In the genomic region with DNA sequence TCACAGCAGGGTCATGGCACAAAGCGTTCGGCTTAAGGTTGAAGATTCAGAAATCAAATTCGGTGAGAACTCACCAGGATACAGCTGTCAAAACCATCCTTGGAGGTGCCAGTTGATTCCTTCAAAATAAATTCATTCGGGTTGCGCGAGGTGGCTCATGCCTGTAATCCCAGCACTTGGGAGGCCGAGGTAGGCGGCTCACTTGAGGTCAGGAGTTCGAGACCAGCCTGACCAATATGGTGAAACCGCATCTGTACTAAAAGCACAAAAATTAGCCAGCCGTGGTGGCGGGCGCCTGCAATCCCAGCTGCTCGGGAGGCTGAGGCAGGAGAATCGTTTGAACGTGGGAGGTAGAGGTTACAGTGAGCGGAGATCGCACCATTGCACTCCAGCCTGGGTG, we compare ENCODE assay signal across 2 cellular contexts.
TF ChIP-seq lines count a peak whose summit lies in the region.

No MANE protein-coding gene starts in this region.

TF ChIP-seq in WTC11, 78 proteins besides CTCF, POLR2A, EP300 and RAD21 (continues in another document):
- no peak for TF ChIP-seq TP53 (CRISPR knock-in tag; IDR thresholded peaks at IDR 0.05)
- TF ChIP-seq, protein P1, sequence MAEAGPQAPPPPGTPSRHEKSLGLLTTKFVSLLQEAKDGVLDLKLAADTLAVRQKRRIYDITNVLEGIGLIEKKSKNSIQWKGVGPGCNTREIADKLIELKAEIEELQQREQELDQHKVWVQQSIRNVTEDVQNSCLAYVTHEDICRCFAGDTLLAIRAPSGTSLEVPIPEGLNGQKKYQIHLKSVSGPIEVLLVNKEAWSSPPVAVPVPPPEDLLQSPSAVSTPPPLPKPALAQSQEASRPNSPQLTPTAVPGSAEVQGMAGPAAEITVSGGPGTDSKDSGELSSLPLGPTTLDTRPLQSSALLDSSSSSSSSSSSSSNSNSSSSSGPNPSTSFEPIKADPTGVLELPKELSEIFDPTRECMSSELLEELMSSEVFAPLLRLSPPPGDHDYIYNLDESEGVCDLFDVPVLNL (CRISPR knock-in tag; IDR thresholded peaks at IDR 0.05; ENCODE audit: borderline replicate concordance, low read depth), result no peak
- TF ChIP-seq MXD4 (CRISPR knock-in tag; IDR thresholded peaks at IDR 0.05; ENCODE audit: borderline replicate concordance), result no peak
- TF ChIP-seq, protein P2, sequence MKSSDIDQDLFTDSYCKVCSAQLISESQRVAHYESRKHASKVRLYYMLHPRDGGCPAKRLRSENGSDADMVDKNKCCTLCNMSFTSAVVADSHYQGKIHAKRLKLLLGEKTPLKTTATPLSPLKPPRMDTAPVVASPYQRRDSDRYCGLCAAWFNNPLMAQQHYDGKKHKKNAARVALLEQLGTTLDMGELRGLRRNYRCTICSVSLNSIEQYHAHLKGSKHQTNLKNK (CRISPR knock-in tag; IDR thresholded peaks at IDR 0.05), result no peak
- no peak for TF ChIP-seq RORB (CRISPR knock-in tag; IDR thresholded peaks at IDR 0.05)
- TF ChIP-seq, protein P3, sequence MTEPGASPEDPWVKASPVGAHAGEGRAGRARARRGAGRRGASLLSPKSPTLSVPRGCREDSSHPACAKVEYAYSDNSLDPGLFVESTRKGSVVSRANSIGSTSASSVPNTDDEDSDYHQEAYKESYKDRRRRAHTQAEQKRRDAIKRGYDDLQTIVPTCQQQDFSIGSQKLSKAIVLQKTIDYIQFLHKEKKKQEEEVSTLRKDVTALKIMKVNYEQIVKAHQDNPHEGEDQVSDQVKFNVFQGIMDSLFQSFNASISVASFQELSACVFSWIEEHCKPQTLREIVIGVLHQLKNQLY (CRISPR knock-in tag; IDR thresholded peaks at IDR 0.05), result no peak
- TF ChIP-seq, protein P4, sequence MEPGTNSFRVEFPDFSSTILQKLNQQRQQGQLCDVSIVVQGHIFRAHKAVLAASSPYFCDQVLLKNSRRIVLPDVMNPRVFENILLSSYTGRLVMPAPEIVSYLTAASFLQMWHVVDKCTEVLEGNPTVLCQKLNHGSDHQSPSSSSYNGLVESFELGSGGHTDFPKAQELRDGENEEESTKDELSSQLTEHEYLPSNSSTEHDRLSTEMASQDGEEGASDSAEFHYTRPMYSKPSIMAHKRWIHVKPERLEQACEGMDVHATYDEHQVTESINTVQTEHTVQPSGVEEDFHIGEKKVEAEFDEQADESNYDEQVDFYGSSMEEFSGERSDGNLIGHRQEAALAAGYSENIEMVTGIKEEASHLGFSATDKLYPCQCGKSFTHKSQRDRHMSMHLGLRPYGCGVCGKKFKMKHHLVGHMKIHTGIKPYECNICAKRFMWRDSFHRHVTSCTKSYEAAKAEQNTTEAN (CRISPR knock-in tag; IDR thresholded peaks at IDR 0.05), result no peak
- TF ChIP-seq SOX15 (CRISPR knock-in tag; IDR thresholded peaks at IDR 0.05), result no peak
- TF ChIP-seq, protein P5, sequence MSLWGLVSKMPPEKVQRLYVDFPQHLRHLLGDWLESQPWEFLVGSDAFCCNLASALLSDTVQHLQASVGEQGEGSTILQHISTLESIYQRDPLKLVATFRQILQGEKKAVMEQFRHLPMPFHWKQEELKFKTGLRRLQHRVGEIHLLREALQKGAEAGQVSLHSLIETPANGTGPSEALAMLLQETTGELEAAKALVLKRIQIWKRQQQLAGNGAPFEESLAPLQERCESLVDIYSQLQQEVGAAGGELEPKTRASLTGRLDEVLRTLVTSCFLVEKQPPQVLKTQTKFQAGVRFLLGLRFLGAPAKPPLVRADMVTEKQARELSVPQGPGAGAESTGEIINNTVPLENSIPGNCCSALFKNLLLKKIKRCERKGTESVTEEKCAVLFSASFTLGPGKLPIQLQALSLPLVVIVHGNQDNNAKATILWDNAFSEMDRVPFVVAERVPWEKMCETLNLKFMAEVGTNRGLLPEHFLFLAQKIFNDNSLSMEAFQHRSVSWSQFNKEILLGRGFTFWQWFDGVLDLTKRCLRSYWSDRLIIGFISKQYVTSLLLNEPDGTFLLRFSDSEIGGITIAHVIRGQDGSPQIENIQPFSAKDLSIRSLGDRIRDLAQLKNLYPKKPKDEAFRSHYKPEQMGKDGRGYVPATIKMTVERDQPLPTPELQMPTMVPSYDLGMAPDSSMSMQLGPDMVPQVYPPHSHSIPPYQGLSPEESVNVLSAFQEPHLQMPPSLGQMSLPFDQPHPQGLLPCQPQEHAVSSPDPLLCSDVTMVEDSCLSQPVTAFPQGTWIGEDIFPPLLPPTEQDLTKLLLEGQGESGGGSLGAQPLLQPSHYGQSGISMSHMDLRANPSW (CRISPR knock-in tag; conservative IDR thresholded peaks at IDR 0.05; ENCODE audit: low read depth), result no peak
- TF ChIP-seq, protein P6, sequence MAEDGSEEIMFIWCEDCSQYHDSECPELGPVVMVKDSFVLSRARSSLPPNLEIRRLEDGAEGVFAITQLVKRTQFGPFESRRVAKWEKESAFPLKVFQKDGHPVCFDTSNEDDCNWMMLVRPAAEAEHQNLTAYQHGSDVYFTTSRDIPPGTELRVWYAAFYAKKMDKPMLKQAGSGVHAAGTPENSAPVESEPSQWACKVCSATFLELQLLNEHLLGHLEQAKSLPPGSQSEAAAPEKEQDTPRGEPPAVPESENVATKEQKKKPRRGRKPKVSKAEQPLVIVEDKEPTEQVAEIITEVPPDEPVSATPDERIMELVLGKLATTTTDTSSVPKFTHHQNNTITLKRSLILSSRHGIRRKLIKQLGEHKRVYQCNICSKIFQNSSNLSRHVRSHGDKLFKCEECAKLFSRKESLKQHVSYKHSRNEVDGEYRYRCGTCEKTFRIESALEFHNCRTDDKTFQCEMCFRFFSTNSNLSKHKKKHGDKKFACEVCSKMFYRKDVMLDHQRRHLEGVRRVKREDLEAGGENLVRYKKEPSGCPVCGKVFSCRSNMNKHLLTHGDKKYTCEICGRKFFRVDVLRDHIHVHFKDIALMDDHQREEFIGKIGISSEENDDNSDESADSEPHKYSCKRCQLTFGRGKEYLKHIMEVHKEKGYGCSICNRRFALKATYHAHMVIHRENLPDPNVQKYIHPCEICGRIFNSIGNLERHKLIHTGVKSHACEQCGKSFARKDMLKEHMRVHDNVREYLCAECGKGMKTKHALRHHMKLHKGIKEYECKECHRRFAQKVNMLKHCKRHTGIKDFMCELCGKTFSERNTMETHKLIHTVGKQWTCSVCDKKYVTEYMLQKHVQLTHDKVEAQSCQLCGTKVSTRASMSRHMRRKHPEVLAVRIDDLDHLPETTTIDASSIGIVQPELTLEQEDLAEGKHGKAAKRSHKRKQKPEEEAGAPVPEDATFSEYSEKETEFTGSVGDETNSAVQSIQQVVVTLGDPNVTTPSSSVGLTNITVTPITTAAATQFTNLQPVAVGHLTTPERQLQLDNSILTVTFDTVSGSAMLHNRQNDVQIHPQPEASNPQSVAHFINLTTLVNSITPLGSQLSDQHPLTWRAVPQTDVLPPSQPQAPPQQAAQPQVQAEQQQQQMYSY (CRISPR knock-in tag; IDR thresholded peaks at IDR 0.05), result no peak
- TF ChIP-seq OVOL2 (CRISPR knock-in tag; IDR thresholded peaks at IDR 0.05; ENCODE audit: borderline replicate concordance), result no peak
- TF ChIP-seq TEAD1 (CRISPR knock-in tag; IDR thresholded peaks at IDR 0.05), result no peak
- TF ChIP-seq, protein P7, sequence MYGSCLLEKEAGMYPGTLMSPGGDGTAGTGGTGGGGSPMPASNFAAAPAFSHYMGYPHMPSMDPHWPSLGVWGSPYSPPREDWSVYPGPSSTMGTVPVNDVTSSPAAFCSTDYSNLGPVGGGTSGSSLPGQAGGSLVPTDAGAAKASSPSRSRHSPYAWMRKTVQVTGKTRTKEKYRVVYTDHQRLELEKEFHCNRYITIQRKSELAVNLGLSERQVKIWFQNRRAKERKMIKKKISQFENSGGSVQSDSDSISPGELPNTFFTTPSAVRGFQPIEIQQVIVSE (CRISPR knock-in tag; IDR thresholded peaks at IDR 0.05; ENCODE audit: borderline replicate concordance), result no peak

TF ChIP-seq in HepG2, 621 proteins besides CTCF, POLR2A, EP300 and RAD21:
- no peak for TF ChIP-seq ISX (CRISPR knock-in tag; conservative IDR thresholded peaks at IDR 0.05)
